8 cellular contexts compared by ENCODE assay signal in genomic region chr1:227946624-227947424, GRCh38. TPM values are rescaled to one million over a fixed set of nuclear protein-coding genes. Genes with fewer than 3 reads are reported as not detected.
DNase-seq lines count a peak whose midpoint lies in the region; ATAC-seq, FAIRE-seq and TF ChIP-seq lines count a peak whose summit lies in the region.

No MANE protein-coding gene starts in this region.

- H3K4me1 Mint-ChIP-seq in activated CD4-positive, alpha-beta T cell treated with anti-CD3 and anti-CD28 coated beads for 36 hours = peaks cover 12% of the 10 kb centered on the region

- no peaks in the 10 kb centered on the region for H3K36me3 Mint-ChIP-seq in activated CD4-positive, alpha-beta T cell treated with anti-CD3 and anti-CD28 coated beads for 36 hours (ENCODE audit: low read depth)

- TF ChIP-seq POLR2A in HepG2 (IDR thresholded peaks at IDR 0.05; ENCODE audit: insufficient read depth in 1 of 2, low read depth in 2 of 2, low read length in 2 of 2) = no peak

- H3K4me1 ChIP-seq in HepG2 (ENCODE audit: insufficient read depth, low read length) = peaks cover 16% of the 10 kb centered on the region

- no peak overlapping the region for H3K27ac Mint-ChIP-seq in activated CD4-positive, alpha-beta T cell treated with anti-CD3 and anti-CD28 coated beads for 36 hours

- peaks cover 0 to 29% (median 11%) of the 10 kb centered on the region in 45 donors for H3K27me3 ChIP-seq in dorsolateral prefrontal cortex
- H3K27me3 ChIP-seq in HepG2 (ENCODE audit: control insufficient read depth in 1 of 2, insufficient read depth in 2 of 2, low read length in 2 of 2) = peaks cover 14 to 83% of the 10 kb centered on the region in 2 experiments; a peak in 4 of 5 replicates

- H3K4me3 ChIP-seq in dorsolateral prefrontal cortex (peak overlapping the region; percentile 1 to 69 (median 50)), HepG2 (replicated peaks in 1 of 3; ENCODE audit: insufficient read depth in 1 of 3, low read depth in 2 of 3, low read length in 3 of 3) (peak overlapping the region; percentile 41 to 57 (median 47); a peak in 5 of 6 replicates)

- H3K27ac ChIP-seq in dorsolateral prefrontal cortex (peak overlapping the region in 2 of 59 donors; percentile 19 to 36), HepG2 (ENCODE audit: extremely low read length, insufficient read depth, low read length) (no peak overlapping the region)

- peaks cover 17% of the 10 kb centered on the region for H3K27me3 Mint-ChIP-seq in activated CD4-positive, alpha-beta T cell treated with anti-CD3 and anti-CD28 coated beads for 36 hours

- no peak for FAIRE-seq in HepG2 (lab: Jason Lieb, UNC)

- no peaks in the 10 kb centered on the region for H3K36me3 ChIP-seq in HepG2 (replicated peaks in 1 of 2; ENCODE audit: control insufficient read depth in 1 of 2, insufficient read depth in 2 of 2, low read length in 2 of 2)

- H3K79me2 ChIP-seq in HepG2 (ENCODE audit: insufficient read depth, low read length) = no peaks in the 10 kb centered on the region

- peak; percentile 32 to 94 (median 82) for TF ChIP-seq CTCF in dorsolateral prefrontal cortex (IDR thresholded peaks at IDR 0.05 in 54 of 56, conservative IDR thresholded peaks at IDR 0.05 in 2 of 56; ENCODE audit: low read depth in 1 of 56, partially characterized antibody in 56 of 56)
- TF ChIP-seq CTCF in HepG2 (CRISPR knock-in tag; IDR thresholded peaks at IDR 0.05) = peak; percentile 82

- peak overlapping the region; percentile 69 for H3K4me2 ChIP-seq in HepG2 (ENCODE audit: low read depth, low read length)

- BruUV-seq in HepG2 (replicated peaks; lab: Mats Ljungman, UMichigan) = no TSS peak

- 9% methylated on average over 38 of the region's 63 CpGs for WGBS in HepG2 (ENCODE audit: low lambda C conversion rate)

- POLR2A ChIA-PET in activated CD4-positive, alpha-beta T cell treated with anti-CD3 and anti-CD28 coated beads for 36 hours (lab: Charles Lee) = no interaction called here
- POLR2A ChIA-PET in HepG2 (lab: Yijun Ruan, JAX) = no interaction called here

- H3K9ac ChIP-seq in HepG2 (ENCODE audit: insufficient read depth, low read depth, low read length) = no peak overlapping the region

- no peak overlapping the region for H2AFZ ChIP-seq in HepG2 (ENCODE audit: low read length)

- intact Hi-C loops in activated CD4-positive, alpha-beta T cell treated with anti-CD3 and anti-CD28 coated beads for 36 hours (cut with DNase I, micrococcal nuclease) = loop anchor here in 1 of 2 experiments (1.0 to 2.0 kb wide), 3 partner anchors 185 to 466 kb away; no protein-coding TSS in a partner anchor
- intact Hi-C loops in dorsolateral prefrontal cortex (cut with DNase I) (loop anchor here (1.0 to 5.0 kb wide), 5 partner anchors 99 to 466 kb away; no protein-coding TSS in a partner anchor), HepG2 (cut with micrococcal nuclease; ENCODE audit: unreplicated experiment) (loop anchor here (1.0 kb wide), 1 partner anchor 185 kb away; no protein-coding TSS in a partner anchor)

- H3K9me3 ChIP-seq in HepG2 (ENCODE audit: low read length) = no peaks in the 10 kb centered on the region

- ATAC-seq in GM21786 (IDR thresholded peaks at IDR 0.05; ENCODE audit: unreplicated experiment) = peak; percentile 64
- peak; percentile 82 for ATAC-seq in activated CD4-positive, alpha-beta T cell treated with anti-CD3 and anti-CD28 coated beads for 36 hours
- peak; percentile 89 for ATAC-seq in HepG2
- ATAC-seq in HG02884 (IDR thresholded peaks at IDR 0.05; ENCODE audit: unreplicated experiment) = no peak

- TF ChIP-seq EP300 in HepG2 (IDR thresholded peaks at IDR 0.05; ENCODE audit: low read depth in 2 of 2, low read length in 2 of 2) (no peak), HepG2 (CRISPR knock-in tag; IDR thresholded peaks at IDR 0.05; ENCODE audit: borderline replicate concordance) (no peak)

- H4K20me1 ChIP-seq in HepG2 (ENCODE audit: insufficient read depth, low read length) = no peaks in the 10 kb centered on the region

- DNase-seq in DMS153 treated with DMSO at 0.1 percent for 48 hours (lab: John Stamatoyannopoulos, UW; ENCODE audit: unreplicated experiment) (peak; percentile 91), NCI-H2029 (lab: John Stamatoyannopoulos, UW) (peak; percentile 66), dorsolateral prefrontal cortex (peak in 9 of 10 donors; percentile 39 to 81 (median 68)), HepG2 (ENCODE audit: low spot score) (peak; percentile 36)
- DNase-seq in activated CD4-positive, alpha-beta T cell treated with anti-CD3 and anti-CD28 coated beads for 36 hours = peak; percentile 78
- peak; percentile 48 for DNase-seq in stimulated activated CD4-positive, alpha-beta T cell treated with anti-CD3 and anti-CD28 coated beads, Interleukin-4, amount 100 ng/mL, for 1 hour

- CTCF ChIA-PET in activated CD4-positive, alpha-beta T cell treated with anti-CD3 and anti-CD28 coated beads for 36 hours (lab: Charles Lee) = interaction anchor here (0.6 to 1.6 kb wide), 5 partner anchors 10 to 465 kb away, joined by 3 to 6 read pairs (median 5); no protein-coding TSS in a partner anchor
- CTCF ChIA-PET in HepG2 (lab: Yijun Ruan, JAX; ENCODE audit: low intra/inter-chr PET ratio, low total read pairs) = interaction anchor here (1.3 to 2.9 kb wide), 2 partner anchors 185 to 465 kb away, joined by 8 to 36 read pairs; no protein-coding TSS in a partner anchor

- TF ChIP-seq RAD21 in HepG2 (CRISPR knock-in tag; IDR thresholded peaks at IDR 0.05) = peak; percentile 93

- H3K9me3 Mint-ChIP-seq in activated CD4-positive, alpha-beta T cell treated with anti-CD3 and anti-CD28 coated beads for 36 hours (ENCODE audit: low read depth) = no peaks in the 10 kb centered on the region

- peak overlapping the region; percentile 57 for H3K4me3 Mint-ChIP-seq in activated CD4-positive, alpha-beta T cell treated with anti-CD3 and anti-CD28 coated beads for 36 hours

- in situ Hi-C loops in HepG2 (cut with HindIII; ENCODE audit: extremely low pct_ligation_motif_present, low pct_unique_long_range_greater_than_20kb) = loop anchor here (5.0 kb wide), 2 partner anchors 45 to 185 kb away; no protein-coding TSS in a partner anchor

TF ChIP-seq in HepG2, 621 proteins besides CTCF, POLR2A, EP300 and RAD21 (continues in another document):
- 0 out of 2 replicates have a peak, but pooled peaks have one; percentile 26 for TF ChIP-seq ZNF563 (CRISPR knock-in tag; IDR thresholded peaks at IDR 0.05)
- peak; percentile 23 for TF ChIP-seq HNRNPLL (IDR thresholded peaks at IDR 0.05; ENCODE audit: low read depth, low read length, poor library complexity, severe bottlenecking)

RNA-seq across cellular contexts. Expression of gene WNT9A, which starts 0.9 kb away (rescaled TPM):
- total RNA-seq in activated CD4-positive, alpha-beta T cell treated with anti-CD3 and anti-CD28 coated beads for 36 hours = under 1 TPM in 1 of 2 experiments, not detected in 1; 0.04 TPM
- 1 to 10 TPM in 72 of 120 experiments, under 1 TPM in 48; 0.24 to 3.3 (median 1.2) TPM for total RNA-seq in dorsolateral prefrontal cortex
- total RNA-seq in HepG2 (2016; rRNA removed; fragmentation: Illumina TruSeq; extraction: Trizol) = 0.04 TPM in 2 replicates
- total RNA-seq in HepG2 (2016; cell fraction: cytosol; rRNA removed; fragmentation: Illumina TruSeq; extraction: Trizol; ENCODE audit: low read depth) = not detected in 2 replicates
- total RNA-seq in HepG2 (2016; cell fraction: insoluble cytoplasmic fraction; rRNA removed; fragmentation: Illumina TruSeq; extraction: Trizol) = 0.04 TPM in 1 of 2 replicates, not detected in the other
- total RNA-seq in HepG2 (2016; cell fraction: membrane; rRNA removed; fragmentation: Illumina TruSeq; extraction: Trizol) = not detected in 2 replicates
- not detected in 2 replicates for total RNA-seq in HepG2 (2016; cell fraction: nucleus; rRNA removed; fragmentation: Illumina TruSeq; extraction: Trizol)
- polyA plus RNA-seq in HepG2 (2011; rRNA removed) = not detected in 2 replicates
- 0.04 TPM in 1 of 2 replicates, not detected in the other for polyA plus RNA-seq in HepG2 (2011; cell fraction: cytosol; rRNA removed)
- polyA plus RNA-seq in HepG2 (2011; cell fraction: nucleus; rRNA removed) = 0.06 and 0.07 TPM in 2 replicates
- polyA plus RNA-seq in HepG2 (2012) = 0.04 TPM in 1 of 2 replicates, not detected in the other
- not detected in 2 replicates for polyA plus RNA-seq in HepG2 (2016; cell fraction: cytosol; fragmentation: Illumina TruSeq; extraction: Trizol; ENCODE audit: low read depth)
- polyA plus RNA-seq in HepG2 (2016; cell fraction: insoluble cytoplasmic fraction; fragmentation: Illumina TruSeq; extraction: Trizol; ENCODE audit: low read depth) = not detected in 2 replicates
- polyA plus RNA-seq in HepG2 (2016; cell fraction: membrane; fragmentation: Illumina TruSeq; extraction: Trizol; ENCODE audit: low read depth) = not detected in 2 replicates
- polyA plus RNA-seq in HepG2 (2016; cell fraction: nucleus; fragmentation: Illumina TruSeq; extraction: Trizol; ENCODE audit: insufficient read depth, low read depth) = not detected in 2 replicates
- 0.04 and 2.6 TPM in 2 replicates for polyA minus RNA-seq in HepG2 (2011; rRNA and poly(A)+ RNA removed; ENCODE audit: low replicate concordance)
- polyA minus RNA-seq in HepG2 (2011; cell fraction: cytosol; rRNA and poly(A)+ RNA removed) = not detected in 2 replicates
- not detected in 2 replicates for polyA minus RNA-seq in HepG2 (2011; cell fraction: nucleus; rRNA and poly(A)+ RNA removed)

RNA-seq across cellular contexts. Expression of gene WNT3A, which starts 60.0 kb away (rescaled TPM):
- total RNA-seq in activated CD4-positive, alpha-beta T cell treated with anti-CD3 and anti-CD28 coated beads for 36 hours = not detected
- total RNA-seq in dorsolateral prefrontal cortex (not detected), HepG2 (2016; rRNA removed; fragmentation: Illumina TruSeq; extraction: Trizol) (not detected in 2 replicates)
- total RNA-seq in HepG2 (2016; cell fraction: cytosol; rRNA removed; fragmentation: Illumina TruSeq; extraction: Trizol; ENCODE audit: low read depth) = not detected in 2 replicates
- not detected in 2 replicates for total RNA-seq in HepG2 (2016; cell fraction: insoluble cytoplasmic fraction; rRNA removed; fragmentation: Illumina TruSeq; extraction: Trizol)
- total RNA-seq in HepG2 (2016; cell fraction: membrane; rRNA removed; fragmentation: Illumina TruSeq; extraction: Trizol) = not detected in 2 replicates
- total RNA-seq in HepG2 (2016; cell fraction: nucleus; rRNA removed; fragmentation: Illumina TruSeq; extraction: Trizol) = not detected in 2 replicates
- polyA plus RNA-seq in HepG2 (2011; rRNA removed) = not detected in 2 replicates
- not detected in 2 replicates for polyA plus RNA-seq in HepG2 (2011; cell fraction: cytosol; rRNA removed)
- polyA plus RNA-seq in HepG2 (2011; cell fraction: nucleus; rRNA removed) = not detected in 2 replicates
- polyA plus RNA-seq in HepG2 (2012) = not detected in 2 replicates
- polyA plus RNA-seq in HepG2 (2016; cell fraction: cytosol; fragmentation: Illumina TruSeq; extraction: Trizol; ENCODE audit: low read depth) = not detected in 2 replicates
- not detected in 2 replicates for polyA plus RNA-seq in HepG2 (2016; cell fraction: insoluble cytoplasmic fraction; fragmentation: Illumina TruSeq; extraction: Trizol; ENCODE audit: low read depth)
- not detected in 2 replicates for polyA plus RNA-seq in HepG2 (2016; cell fraction: membrane; fragmentation: Illumina TruSeq; extraction: Trizol; ENCODE audit: low read depth)
- polyA plus RNA-seq in HepG2 (2016; cell fraction: nucleus; fragmentation: Illumina TruSeq; extraction: Trizol; ENCODE audit: insufficient read depth, low read depth) = not detected in 2 replicates
- not detected in 2 replicates for polyA minus RNA-seq in HepG2 (2011; rRNA and poly(A)+ RNA removed; ENCODE audit: low replicate concordance)
- polyA minus RNA-seq in HepG2 (2011; cell fraction: cytosol; rRNA and poly(A)+ RNA removed) = not detected in 2 replicates
- polyA minus RNA-seq in HepG2 (2011; cell fraction: nucleus; rRNA and poly(A)+ RNA removed) = not detected in 2 replicates

Comparison
In these comparisons a context has a peak if more than half of its experiments do, and no peak if none do; other contexts are left out.
1. DNase-seq: peak in every context shown above with its lines; median percentile 91 in DMS153 treated with DMSO at 0.1 percent for 48 hours; 78 in activated CD4-positive, alpha-beta T cell treated with anti-CD3 and anti-CD28 coated beads for 36 hours; 68 in dorsolateral prefrontal cortex; 66 in NCI-H2029; 48 in stimulated activated CD4-positive, alpha-beta T cell treated with anti-CD3 and anti-CD28 coated beads, Interleukin-4, amount 100 ng/mL, for 1 hour; 36 in HepG2.